Comparison of ENCODE assay signal across 8 cellular contexts in genomic region chr1:229024528-229025119, GRCh38.
DNase-seq lines count a peak whose midpoint lies in the region; ATAC-seq, FAIRE-seq and TF ChIP-seq lines count a peak whose summit lies in the region.

No MANE protein-coding gene starts in this region.

- H3K27me3 ChIP-seq in A673 (replicated peaks; ENCODE audit: insufficient read depth, low read depth, low read length, poor library complexity) (no peaks in the 10 kb centered on the region), HL-60 (ENCODE audit: insufficient read depth, poor library complexity, severe bottlenecking) (no peaks in the 10 kb centered on the region), K562 (ENCODE audit: control insufficient read depth in 2 of 2, insufficient read depth in 2 of 2, low read length in 2 of 2) (peaks cover 17 to 42% of the 10 kb centered on the region in 2 experiments), left lung (no peaks in the 10 kb centered on the region)

- peak; percentile 94 for ATAC-seq in K562
- peak; percentile 60 for ATAC-seq in left lung
- no peak for ATAC-seq in GM18873 (IDR thresholded peaks at IDR 0.05; ENCODE audit: low FRiP score, unreplicated experiment)
- ATAC-seq in HG03135 (IDR thresholded peaks at IDR 0.05; ENCODE audit: unreplicated experiment), result no peak
- ATAC-seq in GM21619 (IDR thresholded peaks at IDR 0.05; ENCODE audit: unreplicated experiment), result no peak

- TF ChIP-seq CTCF in A673 (conservative IDR thresholded peaks at IDR 0.05; ENCODE audit: low read depth, low read length), result no peak
- TF ChIP-seq CTCF in HL-60 (IDR thresholded peaks at IDR 0.05; ENCODE audit: insufficient read depth, low read length), result no peak
- no peak for TF ChIP-seq CTCF in K562 (IDR thresholded peaks at IDR 0.05 in 2 of 3, conservative IDR thresholded peaks at IDR 0.05 in 1 of 3; ENCODE audit: insufficient read depth in 2 of 3, low read depth in 1 of 3, low read length in 3 of 3)
- TF ChIP-seq CTCF in left lung (IDR thresholded peaks at IDR 0.05), result no peak

- TF ChIP-seq POLR2A in K562 (conservative IDR thresholded peaks at IDR 0.05), result no peak

- TF ChIP-seq EP300 in K562 (IDR thresholded peaks at IDR 0.05; ENCODE audit: low read length), result 0 out of 2 replicates have a peak, but pooled peaks have one; percentile 21

- H3K27ac ChIP-seq in A673 (ENCODE audit: low read depth, low read length, poor library complexity, severe bottlenecking) (no peak overlapping the region), HL-60 (replicated peaks) (peak overlapping the region; percentile 94), K562 (ENCODE audit: extremely low read depth, low read depth, low read length) (no peak overlapping the region; the same call in 2 of the 3 replicates), left lung (peak overlapping the region in 1 of 2 donors; percentile 90)

- peak overlapping the region in 1 of 2 experiments; percentile 53; a peak in 1 of 4 replicates for H3K9ac ChIP-seq in K562 (ENCODE audit: insufficient read depth in 1 of 2, low read depth in 2 of 2, low read length in 2 of 2)

- FAIRE-seq in K562 (lab: Jason Lieb, UNC), result peak; percentile 95

- H3K9me1 ChIP-seq in K562 (ENCODE audit: control insufficient read depth, insufficient read depth, low read length), result peaks cover 3% of the 10 kb centered on the region

- H3K4me3 ChIP-seq in A673 (ENCODE audit: low read depth, low read length, poor library complexity, severe bottlenecking), result no peak overlapping the region
- H3K4me3 ChIP-seq in HL-60 (replicated peaks; ENCODE audit: insufficient read depth, low read length), result no peak overlapping the region
- no peak overlapping the region for H3K4me3 ChIP-seq in K562
- H3K4me3 ChIP-seq in left lung, result no peak overlapping the region

- no peaks in the 10 kb centered on the region for H3K9me3 ChIP-seq in A673 (ENCODE audit: low read depth, low read length, poor library complexity, severe bottlenecking)
- no peaks in the 10 kb centered on the region for H3K9me3 ChIP-seq in K562 (replicated peaks; ENCODE audit: control insufficient read depth, insufficient read depth, low read depth, low read length)
- H3K9me3 ChIP-seq in left lung, result no peaks in the 10 kb centered on the region

- no peaks in the 10 kb centered on the region for H3K79me2 ChIP-seq in K562 (ENCODE audit: control insufficient read depth, insufficient read depth, low read length)

- CTCF ChIA-PET in A673 (lab: Charles Lee) (no interaction called here), K562 (lab: Yijun Ruan, JAX; ENCODE audit: low intra/inter-chr PET ratio) (no interaction called here)

- in situ Hi-C loops in K562 (cut with MboI), result no loop called here

- H2AFZ ChIP-seq in K562 (ENCODE audit: low read depth, low read length), result peak overlapping the region; percentile 82

- no peaks in the 10 kb centered on the region for H4K20me1 ChIP-seq in K562 (replicated peaks; ENCODE audit: control insufficient read depth, insufficient read depth, low read length)

- WGBS in K562 (ENCODE audit: insufficient coverage, low coverage, missing lambda C conversion rate), result 1% methylated on average over 13 of the region's 13 CpGs

- POLR2A ChIA-PET in A673 (lab: Charles Lee; ENCODE audit: low non-redundant PET) (no interaction called here), K562 (lab: Yijun Ruan, JAX) (interaction anchor here (0.6 to 1.6 kb wide), 7 partner anchors 8 to 451 kb away, joined by 3 to 5 read pairs (median 3); no protein-coding TSS in a partner anchor)

- DNase-seq in A673 (ENCODE audit: low spot score) (peak; percentile 39), HL-60 (ENCODE audit: low read depth in 1 of 2, low spot score in 1 of 2) (peak; percentile 67 to 92), K562 (ENCODE audit: extremely low read depth in 1 of 4, low spot score in 3 of 4) (peak; percentile 68 to 77 (median 72)), left lung (peak in 1 of 2 donors; percentile 82), NCI-H524 (lab: John Stamatoyannopoulos, UW) (no peak)

- no peaks in the 10 kb centered on the region for H3K36me3 ChIP-seq in A673 (ENCODE audit: insufficient read depth, low read length, poor library complexity, severe bottlenecking)
- no peaks in the 10 kb centered on the region for H3K36me3 ChIP-seq in K562 (ENCODE audit: control insufficient read depth, insufficient read depth, low read length)
- no peaks in the 10 kb centered on the region for H3K36me3 ChIP-seq in left lung

- H3K4me1 ChIP-seq in A673 (ENCODE audit: insufficient read depth, low read length, poor library complexity, severe bottlenecking) (no peaks in the 10 kb centered on the region), K562 (replicated peaks in 1 of 2; ENCODE audit: control insufficient read depth in 2 of 2, insufficient read depth in 2 of 2, low read length in 2 of 2) (peaks cover 8% of the 10 kb centered on the region in 2 experiments; a peak in 4 of 5 replicates), left lung (peaks cover 0 to 68% of the 10 kb centered on the region in 2 donors)

- intact Hi-C loops in A673 (cut with micrococcal nuclease; ENCODE audit: unreplicated experiment) (no loop called here), K562 (cut with micrococcal nuclease) (no loop called here), left lung (cut with DNase I) (no loop called here)

- TF ChIP-seq RAD21 in K562 (CRISPR knock-in tag; conservative IDR thresholded peaks at IDR 0.05 in 1 of 2, IDR thresholded peaks at IDR 0.05 in 1 of 2), result no peak

- BruUV-seq in A673 (replicated peaks; lab: Mats Ljungman, UMichigan) (no TSS peak), K562 (replicated peaks; lab: Mats Ljungman, UMichigan) (no TSS peak)

- peak overlapping the region; percentile 79 for H3K4me2 ChIP-seq in K562 (ENCODE audit: insufficient read depth, low read length)

TF ChIP-seq in K562, 482 proteins besides CTCF, POLR2A, EP300 and RAD21 (continues in another document):
- TF ChIP-seq ERF (CRISPR knock-in tag; IDR thresholded peaks at IDR 0.05) (no peak), ZNF57 (CRISPR knock-in tag; IDR thresholded peaks at IDR 0.05) (no peak), BACH1 (tag; IDR thresholded peaks at IDR 0.05) (no peak), MCM3 (IDR thresholded peaks at IDR 0.05) (no peak), TFAP4 (CRISPR knock-in tag; IDR thresholded peaks at IDR 0.05; ENCODE audit: borderline replicate concordance) (no peak), TBP (optimal IDR thresholded peaks at IDR 0.05; ENCODE audit: low read depth, low read length) (no peak), SREBF1 (IDR thresholded peaks at IDR 0.05; ENCODE audit: borderline replicate concordance, low read depth, low read length) (no peak), CAMTA2 (CRISPR knock-in tag; conservative IDR thresholded peaks at IDR 0.05) (no peak), ATF4 (CRISPR knock-in tag; IDR thresholded peaks at IDR 0.05) (no peak), MAFG (tag; conservative IDR thresholded peaks at IDR 0.05) (peak; percentile 95), MTF1 (CRISPR knock-in tag; IDR thresholded peaks at IDR 0.05; ENCODE audit: borderline replicate concordance) (no peak), SMARCC2 (IDR thresholded peaks at IDR 0.05; ENCODE audit: low read depth) (0 out of 2 replicates have a peak, but pooled peaks have one; percentile 53), JUN (IDR thresholded peaks at IDR 0.05; ENCODE audit: borderline replicate concordance, low read depth, low read length) (peak; percentile 88), JUN (CRISPR knock-in tag; IDR thresholded peaks at IDR 0.05; ENCODE audit: borderline replicate concordance) (no peak), TCFL5 (CRISPR knock-in tag; conservative IDR thresholded peaks at IDR 0.05) (no peak), IFI16 (CRISPR knock-in tag; IDR thresholded peaks at IDR 0.05) (no peak), ZNF184 (CRISPR knock-in tag; IDR thresholded peaks at IDR 0.05) (no peak), CEBPG (CRISPR knock-in tag; IDR thresholded peaks at IDR 0.05) (no peak), CEBPG (tag; conservative IDR thresholded peaks at IDR 0.05 in 1 of 2, IDR thresholded peaks at IDR 0.05 in 1 of 2) (no peak), NFE2L1 (tag; IDR thresholded peaks at IDR 0.05; ENCODE audit: borderline replicate concordance, low read depth) (peak; percentile 15; the same call in 1 of the 2 replicates), ZBTB8A (IDR thresholded peaks at IDR 0.05; ENCODE audit: partially characterized antibody) (no peak), ZKSCAN3 (CRISPR knock-in tag; IDR thresholded peaks at IDR 0.05) (no peak)
- TF ChIP-seq, protein P1, sequence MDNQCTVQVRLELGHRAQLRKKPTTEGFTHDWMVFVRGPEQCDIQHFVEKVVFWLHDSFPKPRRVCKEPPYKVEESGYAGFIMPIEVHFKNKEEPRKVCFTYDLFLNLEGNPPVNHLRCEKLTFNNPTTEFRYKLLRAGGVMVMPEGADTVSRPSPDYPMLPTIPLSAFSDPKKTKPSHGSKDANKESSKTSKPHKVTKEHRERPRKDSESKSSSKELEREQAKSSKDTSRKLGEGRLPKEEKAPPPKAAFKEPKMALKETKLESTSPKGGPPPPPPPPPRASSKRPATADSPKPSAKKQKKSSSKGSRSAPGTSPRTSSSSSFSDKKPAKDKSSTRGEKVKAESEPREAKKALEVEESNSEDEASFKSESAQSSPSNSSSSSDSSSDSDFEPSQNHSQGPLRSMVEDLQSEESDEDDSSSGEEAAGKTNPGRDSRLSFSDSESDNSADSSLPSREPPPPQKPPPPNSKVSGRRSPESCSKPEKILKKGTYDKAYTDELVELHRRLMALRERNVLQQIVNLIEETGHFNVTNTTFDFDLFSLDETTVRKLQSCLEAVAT (IDR thresholded peaks at IDR 0.05), result peak in 1 of 2 experiments; percentile 49; a peak in 1 of 4 replicates
- TF ChIP-seq, protein P2, sequence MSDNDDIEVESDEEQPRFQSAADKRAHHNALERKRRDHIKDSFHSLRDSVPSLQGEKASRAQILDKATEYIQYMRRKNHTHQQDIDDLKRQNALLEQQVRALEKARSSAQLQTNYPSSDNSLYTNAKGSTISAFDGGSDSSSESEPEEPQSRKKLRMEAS (CRISPR knock-in tag; IDR thresholded peaks at IDR 0.05), result peak; percentile 22; the same call in 1 of the 2 replicates

Comparison
In these comparisons a context has a peak if more than half of its experiments do, and no peak if none do; other contexts are left out.
1. DNase-seq: peak in A673 (single experiment), HL-60 (2 of 2) and K562 (4 of 4); none in NCI-H524 (0 of 2).
2. ATAC-seq: peak in K562 (single experiment) and left lung (single experiment); none in GM18873 (single experiment), HG03135 (single experiment) and GM21619 (single experiment).